8 cellular contexts compared by ENCODE assay signal in genomic region chr2:183125659-183126341, GRCh38. TPM values are rescaled to one million over a fixed set of nuclear protein-coding genes. Genes with fewer than 3 reads are reported as not detected.
A peak's percentile ranks its signal among the peaks of the same experiment; 100 is the strongest.
DNase-seq lines count a peak whose midpoint lies in the region; ATAC-seq and TF ChIP-seq lines count a peak whose summit lies in the region.

No MANE protein-coding gene starts in this region.

- no peak overlapping the region for H3K27ac Mint-ChIP-seq in activated B cell treated with CpG ODN at 0.5 μM for 24 hours

- WGBS in neuronal stem cell (ENCODE audit: extremely low coverage in 2 of 2, insufficient read length in 2 of 2, insufficient replicate concordance in 1 of 2), 2 donors: no CpG with 5 or more reads among the region's 11 CpGs
- 78 to 82% (median 80%) methylated on average over 11 of the region's 11 CpGs for WGBS in adrenal gland, 4 donors

- no peak overlapping the region for H2BK15ac ChIP-seq in neuronal stem cell (ENCODE audit: low read length)

- TF ChIP-seq CTCF in BE2C (IDR thresholded peaks at IDR 0.05; ENCODE audit: low read depth, low read length) (no peak), activated B cell treated with CpG ODN at 0.5 μM for 24 hours (IDR thresholded peaks at IDR 0.05) (no peak), tibial artery (IDR thresholded peaks at IDR 0.05) (no peak), adrenal gland (IDR thresholded peaks at IDR 0.05) (no peak)

- H2BK12ac ChIP-seq in neuronal stem cell (ENCODE audit: low read length): no peak overlapping the region

- no peak for ATAC-seq in activated B cell treated with CpG ODN at 0.5 μM for 24 hours (ENCODE audit: low read depth)
- no peak for ATAC-seq in GM21447 (IDR thresholded peaks at IDR 0.05; ENCODE audit: unreplicated experiment)

- no peak overlapping the region for H2AK5ac ChIP-seq in neuronal stem cell (ENCODE audit: low read depth, low read length)

- peaks cover 29% of the 10 kb centered on the region for H3K4me1 Mint-ChIP-seq in activated B cell treated with CpG ODN at 0.5 μM for 24 hours

- no peaks in the 10 kb centered on the region for H3K9me3 ChIP-seq in BE2C
- H3K9me3 ChIP-seq in HAP-1: no peaks in the 10 kb centered on the region
- H3K9me3 ChIP-seq in neuronal stem cell (replicated peaks in 1 of 2; ENCODE audit: control insufficient read depth in 2 of 2, insufficient read depth in 1 of 2, low read depth in 1 of 2, low read length in 2 of 2): no peaks in the 10 kb centered on the region
- no peaks in the 10 kb centered on the region for H3K9me3 ChIP-seq in tibial artery
- H3K9me3 ChIP-seq in adrenal gland (replicated peaks in 1 of 3): no peaks in the 10 kb centered on the region

- H2AFZ ChIP-seq in neuronal stem cell (ENCODE audit: low read length): no peak overlapping the region

- H2BK5ac ChIP-seq in neuronal stem cell (ENCODE audit: low read length): no peak overlapping the region

- peaks cover 34% of the 10 kb centered on the region for H3K36me3 Mint-ChIP-seq in activated B cell treated with CpG ODN at 0.5 μM for 24 hours (ENCODE audit: low read depth)

- CTCF ChIA-PET in activated B cell treated with CpG ODN at 0.5 μM for 24 hours (lab: Charles Lee): no interaction called here

- H2BK120ac ChIP-seq in neuronal stem cell (ENCODE audit: low read depth, low read length): no peak overlapping the region

- no peak for TF ChIP-seq POLR2A in adrenal gland (IDR thresholded peaks at IDR 0.05)

- peaks cover 8% of the 10 kb centered on the region; the same call in 1 of the 2 replicates for H3K36me3 ChIP-seq in BE2C
- H3K36me3 ChIP-seq in HAP-1 (replicated peaks): peaks cover 20% of the 10 kb centered on the region
- H3K36me3 ChIP-seq in neuronal stem cell (replicated peaks in 1 of 2; ENCODE audit: control insufficient read depth in 2 of 2, insufficient read depth in 2 of 2, low read length in 2 of 2): peaks cover 0 to 28% of the 10 kb centered on the region in 2 donors
- peaks cover 0 to 2% (median 1%) of the 10 kb centered on the region in 3 donors for H3K36me3 ChIP-seq in tibial artery
- peaks cover 0 to 4% of the 10 kb centered on the region in 2 donors for H3K36me3 ChIP-seq in adrenal gland (replicated peaks in 1 of 2)

- no peak overlapping the region for H4K91ac ChIP-seq in neuronal stem cell (ENCODE audit: low read depth, low read length, poor library complexity)

- no peaks in the 10 kb centered on the region for H3K4me1 ChIP-seq in BE2C
- peaks cover 14% of the 10 kb centered on the region for H3K4me1 ChIP-seq in HAP-1
- H3K4me1 ChIP-seq in neuronal stem cell (ENCODE audit: control insufficient read depth in 2 of 2, insufficient read depth in 1 of 2, low read depth in 1 of 2, low read length in 2 of 2): peaks cover 3 to 5% of the 10 kb centered on the region in 2 donors
- peaks cover 0 to 19% (median 9%) of the 10 kb centered on the region in 4 donors for H3K4me1 ChIP-seq in tibial artery
- H3K4me1 ChIP-seq in adrenal gland (replicated peaks in 1 of 2): peaks cover 6 to 23% of the 10 kb centered on the region in 2 donors

- DNase-seq in BE2C (no peak), HAP-1 (ENCODE audit: low spot score in 2 of 2) (peak; percentile 42 to 49), activated B cell treated with CpG ODN at 0.5 μM for 24 hours (no peak), left kidney (ENCODE audit: low read depth, low spot score) (peak; percentile 6), neuronal stem cell (ENCODE audit: low spot score) (no peak), tibial artery (no peak), adrenal gland (no peak)

- no peaks in the 10 kb centered on the region for H3K9me3 Mint-ChIP-seq in activated B cell treated with CpG ODN at 0.5 μM for 24 hours

- no peak overlapping the region for H4K8ac ChIP-seq in neuronal stem cell (ENCODE audit: low read depth, low read length)

- intact Hi-C loops in activated B cell treated with CpG ODN at 0.5 μM for 24 hours (cut with micrococcal nuclease): loop anchor here (2.0 kb wide), 1 partner anchor 89 kb away; no protein-coding TSS in a partner anchor
- intact Hi-C loops in tibial artery (cut with DNase I; ENCODE audit: low total_unique reads): loop anchor here (10.0 kb wide), 1 partner anchor 51 kb away; the partner anchor contains the start of gene DUSP19
- intact Hi-C loops in adrenal gland (cut with DNase I): loop anchor here in 1 of 2 donors (10.0 kb wide), 1 partner anchor 51 kb away; the partner anchor contains the start of gene DUSP19

- in situ Hi-C loops in HAP-1 (cut with MboI; ENCODE audit: low sequenced_read_pairs): no loop called here

- H3K27ac ChIP-seq in neuronal stem cell (replicated peaks; ENCODE audit: low read length) (no peak overlapping the region), tibial artery (no peak overlapping the region), adrenal gland (no peak overlapping the region)

- H3K4ac ChIP-seq in neuronal stem cell (ENCODE audit: low read length): no peak overlapping the region

- H3K79me1 ChIP-seq in neuronal stem cell (ENCODE audit: low read depth, low read length): peaks cover 9% of the 10 kb centered on the region

- POLR2A ChIA-PET in activated B cell treated with CpG ODN at 0.5 μM for 24 hours (lab: Charles Lee): interaction anchor here (1.0 kb wide), 1 partner anchor 36 kb away, joined by 3 read pairs; no protein-coding TSS in a partner anchor

- no peak overlapping the region for H3K18ac ChIP-seq in neuronal stem cell (ENCODE audit: low read length)

- H3K4me3 Mint-ChIP-seq in activated B cell treated with CpG ODN at 0.5 μM for 24 hours: peak overlapping the region; percentile 96

- H3K23ac ChIP-seq in neuronal stem cell (ENCODE audit: low read depth, low read length, poor library complexity): no peak overlapping the region

- H3K27me3 Mint-ChIP-seq in activated B cell treated with CpG ODN at 0.5 μM for 24 hours: peaks cover 6% of the 10 kb centered on the region

- no peak overlapping the region for H3K4me2 ChIP-seq in neuronal stem cell (ENCODE audit: insufficient read depth, low read length, poor library complexity, severe bottlenecking)

- H3K14ac ChIP-seq in neuronal stem cell (ENCODE audit: low read length): no peak overlapping the region

- peak overlapping the region; percentile 86 for H3K4me3 ChIP-seq in BE2C (ENCODE audit: low read depth, low read length)
- peak overlapping the region; percentile 69 for H3K4me3 ChIP-seq in HAP-1
- H3K4me3 ChIP-seq in neuronal stem cell (ENCODE audit: low read length in 2 of 2): peak overlapping the region in 1 of 2 donors; percentile 81
- peak overlapping the region in 1 of 2 donors; percentile 69 for H3K4me3 ChIP-seq in tibial artery
- H3K4me3 ChIP-seq in adrenal gland: peak overlapping the region in 1 of 4 donors; percentile 84

- H3K27me3 ChIP-seq in BE2C (no peaks in the 10 kb centered on the region), HAP-1 (ENCODE audit: low read depth) (no peaks in the 10 kb centered on the region), neuronal stem cell (ENCODE audit: control insufficient read depth in 3 of 3, insufficient read depth in 3 of 3, low read depth in 1 of 3, low read length in 3 of 3) (no peaks in the 10 kb centered on the region), tibial artery (no peaks in the 10 kb centered on the region), adrenal gland (no peaks in the 10 kb centered on the region)

- no peak overlapping the region for H3K9ac ChIP-seq in neuronal stem cell (ENCODE audit: low read depth, low read length, poor library complexity)

RNA-seq across cellular contexts. Expression of gene NUP35, which starts 1.6 kb away (rescaled TPM):
- 13.3 TPM for polyA plus RNA-seq in BE2C (2012; ENCODE audit: insufficient read depth, insufficient read length, low read depth)
- total RNA-seq in activated B cell treated with CpG ODN at 0.5 μM for 24 hours (19.6 and 25.1 TPM in 2 replicates), adrenal gland (10 to 100 TPM in 6 of 8 donors, 1 to 10 TPM in 2; 6.9 to 19.4 (median 16.2) TPM)
- 19.0 TPM for polyA plus RNA-seq in neuronal stem cell (2013, experiment 1 of 2)
- polyA plus RNA-seq in neuronal stem cell (2013, experiment 2 of 2): 18.7 TPM
- 10 to 100 TPM in 1 of 3 donors, 1 to 10 TPM in 2; 6.2 to 27.8 (median 8.6) TPM for polyA plus RNA-seq in adrenal gland

RNA-seq across cellular contexts. Expression of gene DUSP19, which starts 47.3 kb away (rescaled TPM):
- 1.0 TPM for polyA plus RNA-seq in BE2C (2012; ENCODE audit: insufficient read depth, insufficient read length, low read depth)
- total RNA-seq in activated B cell treated with CpG ODN at 0.5 μM for 24 hours: 0.31 and 0.49 TPM in 2 replicates
- 1.5 TPM for polyA plus RNA-seq in neuronal stem cell (2013, experiment 1 of 2)
- polyA plus RNA-seq in neuronal stem cell (2013, experiment 2 of 2): 1.7 TPM
- total RNA-seq in adrenal gland: 10 to 100 TPM in 1 of 8 donors, 1 to 10 TPM in 7; 2.4 to 10.0 (median 4.9) TPM
- 1 to 10 TPM in 2 of 3 donors, under 1 TPM in 1; 0.81 to 3.5 (median 1.0) TPM for polyA plus RNA-seq in adrenal gland

Comparison
In these comparisons a context has a peak if more than half of its experiments do, and no peak if none do; other contexts are left out.
1. DNase-seq: peak in HAP-1 (2 of 2) and left kidney (single experiment); none in BE2C (single experiment), activated B cell treated with CpG ODN at 0.5 μM for 24 hours (single experiment), neuronal stem cell (single experiment), tibial artery (0 of 2) and adrenal gland (0 of 7).